ENCODE assay signal across 1 cellular context in the genomic region with DNA sequence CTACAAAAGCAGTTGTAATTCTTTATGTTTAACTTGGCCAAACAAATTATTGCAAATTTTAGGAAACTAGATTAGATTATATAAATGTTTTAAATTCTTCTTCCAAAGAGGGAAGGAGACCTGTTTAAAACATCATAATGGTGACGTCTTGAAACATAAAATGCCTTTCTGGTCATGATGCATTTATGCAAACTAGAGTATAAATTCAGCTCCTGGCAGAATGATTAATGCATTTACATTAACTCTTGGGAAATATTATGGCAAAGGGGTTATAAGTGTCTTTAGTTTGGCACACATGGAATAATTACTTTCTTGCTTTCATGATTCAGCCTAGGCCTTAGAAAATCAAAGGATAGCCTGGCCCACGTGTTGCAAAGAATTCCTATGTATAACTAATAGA.
TF ChIP-seq lines count a peak whose summit lies in the region.

No MANE protein-coding gene starts in this region.

TF ChIP-seq in SK-N-SH, 30 proteins besides CTCF, POLR2A, EP300 and RAD21 (continued from another document):
- TF ChIP-seq, protein P1, sequence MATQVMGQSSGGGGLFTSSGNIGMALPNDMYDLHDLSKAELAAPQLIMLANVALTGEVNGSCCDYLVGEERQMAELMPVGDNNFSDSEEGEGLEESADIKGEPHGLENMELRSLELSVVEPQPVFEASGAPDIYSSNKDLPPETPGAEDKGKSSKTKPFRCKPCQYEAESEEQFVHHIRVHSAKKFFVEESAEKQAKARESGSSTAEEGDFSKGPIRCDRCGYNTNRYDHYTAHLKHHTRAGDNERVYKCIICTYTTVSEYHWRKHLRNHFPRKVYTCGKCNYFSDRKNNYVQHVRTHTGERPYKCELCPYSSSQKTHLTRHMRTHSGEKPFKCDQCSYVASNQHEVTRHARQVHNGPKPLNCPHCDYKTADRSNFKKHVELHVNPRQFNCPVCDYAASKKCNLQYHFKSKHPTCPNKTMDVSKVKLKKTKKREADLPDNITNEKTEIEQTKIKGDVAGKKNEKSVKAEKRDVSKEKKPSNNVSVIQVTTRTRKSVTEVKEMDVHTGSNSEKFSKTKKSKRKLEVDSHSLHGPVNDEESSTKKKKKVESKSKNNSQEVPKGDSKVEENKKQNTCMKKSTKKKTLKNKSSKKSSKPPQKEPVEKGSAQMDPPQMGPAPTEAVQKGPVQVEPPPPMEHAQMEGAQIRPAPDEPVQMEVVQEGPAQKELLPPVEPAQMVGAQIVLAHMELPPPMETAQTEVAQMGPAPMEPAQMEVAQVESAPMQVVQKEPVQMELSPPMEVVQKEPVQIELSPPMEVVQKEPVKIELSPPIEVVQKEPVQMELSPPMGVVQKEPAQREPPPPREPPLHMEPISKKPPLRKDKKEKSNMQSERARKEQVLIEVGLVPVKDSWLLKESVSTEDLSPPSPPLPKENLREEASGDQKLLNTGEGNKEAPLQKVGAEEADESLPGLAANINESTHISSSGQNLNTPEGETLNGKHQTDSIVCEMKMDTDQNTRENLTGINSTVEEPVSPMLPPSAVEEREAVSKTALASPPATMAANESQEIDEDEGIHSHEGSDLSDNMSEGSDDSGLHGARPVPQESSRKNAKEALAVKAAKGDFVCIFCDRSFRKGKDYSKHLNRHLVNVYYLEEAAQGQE (IDR thresholded peaks at IDR 0.05; ENCODE audit: low read depth, low read length): no peak
- TF ChIP-seq, protein P2, sequence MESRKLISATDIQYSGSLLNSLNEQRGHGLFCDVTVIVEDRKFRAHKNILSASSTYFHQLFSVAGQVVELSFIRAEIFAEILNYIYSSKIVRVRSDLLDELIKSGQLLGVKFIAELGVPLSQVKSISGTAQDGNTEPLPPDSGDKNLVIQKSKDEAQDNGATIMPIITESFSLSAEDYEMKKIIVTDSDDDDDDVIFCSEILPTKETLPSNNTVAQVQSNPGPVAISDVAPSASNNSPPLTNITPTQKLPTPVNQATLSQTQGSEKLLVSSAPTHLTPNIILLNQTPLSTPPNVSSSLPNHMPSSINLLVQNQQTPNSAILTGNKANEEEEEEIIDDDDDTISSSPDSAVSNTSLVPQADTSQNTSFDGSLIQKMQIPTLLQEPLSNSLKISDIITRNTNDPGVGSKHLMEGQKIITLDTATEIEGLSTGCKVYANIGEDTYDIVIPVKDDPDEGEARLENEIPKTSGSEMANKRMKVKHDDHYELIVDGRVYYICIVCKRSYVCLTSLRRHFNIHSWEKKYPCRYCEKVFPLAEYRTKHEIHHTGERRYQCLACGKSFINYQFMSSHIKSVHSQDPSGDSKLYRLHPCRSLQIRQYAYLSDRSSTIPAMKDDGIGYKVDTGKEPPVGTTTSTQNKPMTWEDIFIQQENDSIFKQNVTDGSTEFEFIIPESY (IDR thresholded peaks at IDR 0.05; ENCODE audit: borderline replicate concordance, low read depth): no peak
- TF ChIP-seq MXI1 (IDR thresholded peaks at IDR 0.05; ENCODE audit: low read depth, low read length): no peak
- TF ChIP-seq, protein P3, sequence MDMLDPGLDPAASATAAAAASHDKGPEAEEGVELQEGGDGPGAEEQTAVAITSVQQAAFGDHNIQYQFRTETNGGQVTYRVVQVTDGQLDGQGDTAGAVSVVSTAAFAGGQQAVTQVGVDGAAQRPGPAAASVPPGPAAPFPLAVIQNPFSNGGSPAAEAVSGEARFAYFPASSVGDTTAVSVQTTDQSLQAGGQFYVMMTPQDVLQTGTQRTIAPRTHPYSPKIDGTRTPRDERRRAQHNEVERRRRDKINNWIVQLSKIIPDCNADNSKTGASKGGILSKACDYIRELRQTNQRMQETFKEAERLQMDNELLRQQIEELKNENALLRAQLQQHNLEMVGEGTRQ (IDR thresholded peaks at IDR 0.05; ENCODE audit: borderline replicate concordance, low read depth, low read length): no peak
- no peak for TF ChIP-seq TAF1 (IDR thresholded peaks at IDR 0.05; ENCODE audit: borderline replicate concordance, low read depth, low read length)
- no peak for TF ChIP-seq RXRA (IDR thresholded peaks at IDR 0.05; ENCODE audit: borderline replicate concordance, low read depth)
